Comparison of ENCODE assay signal across 8 cellular contexts in genomic region chr10:62047960-62048383, GRCh38.
A peak's percentile ranks its signal among the peaks of the same experiment; 100 is the strongest.
DNase-seq lines count a peak whose midpoint lies in the region; ATAC-seq and TF ChIP-seq lines count a peak whose summit lies in the region.

No MANE protein-coding gene starts in this region.

- H3K27me3 Mint-ChIP-seq in mesothelial cell of epicardium (ENCODE audit: low read depth): no peaks in the 10 kb centered on the region
- H3K27me3 Mint-ChIP-seq in type B pancreatic cell: no peaks in the 10 kb centered on the region

- peak; percentile 25 to 27 for ATAC-seq in activated CD4-positive, CD25-positive, alpha-beta regulatory T cell treated with anti-CD3 and anti-CD28 coated beads, Interleukin-2, amount 50 U/mL, for 24 hours
- ATAC-seq in GM18505 (IDR thresholded peaks at IDR 0.05; ENCODE audit: unreplicated experiment): no peak

- H3K36me3 Mint-ChIP-seq in mesothelial cell of epicardium: peaks cover 15% of the 10 kb centered on the region
- peaks cover 18% of the 10 kb centered on the region for H3K36me3 Mint-ChIP-seq in type B pancreatic cell

- H3K4me3 Mint-ChIP-seq in mesothelial cell of epicardium (peak overlapping the region; percentile 67), type B pancreatic cell (peak overlapping the region; percentile 77)

- in situ Hi-C loops in astrocyte of the spinal cord (cut with HindIII; ENCODE audit: low sequenced_read_pairs): no loop called here

- H3K9me3 Mint-ChIP-seq in mesothelial cell of epicardium (no peaks in the 10 kb centered on the region), type B pancreatic cell (no peaks in the 10 kb centered on the region)

- no peak for TF ChIP-seq CTCF in astrocyte of the spinal cord (IDR thresholded peaks at IDR 0.05; ENCODE audit: low read depth, low read length)
- TF ChIP-seq CTCF in mesothelial cell of epicardium (IDR thresholded peaks at IDR 0.05; ENCODE audit: unreplicated experiment): no peak
- TF ChIP-seq CTCF in type B pancreatic cell (conservative IDR thresholded peaks at IDR 0.05): no peak

- TF ChIP-seq POLR2A in GM18505 (IDR thresholded peaks at IDR 0.05; ENCODE audit: borderline replicate concordance, extremely low read depth, insufficient read depth, insufficient read length): no peak

- H3K4me1 Mint-ChIP-seq in mesothelial cell of epicardium (peaks cover 88% of the 10 kb centered on the region), type B pancreatic cell (ENCODE audit: unreplicated experiment) (peaks cover 68% of the 10 kb centered on the region)

- H3K27ac Mint-ChIP-seq in mesothelial cell of epicardium (peak overlapping the region; percentile 93), type B pancreatic cell (peak overlapping the region; percentile 88)

- no peak for DNase-seq in activated CD4-positive, CD25-positive, alpha-beta regulatory T cell treated with anti-CD3 and anti-CD28 coated beads, Interleukin-2, amount 50 U/mL, for 72 hours
- DNase-seq in astrocyte of the spinal cord (ENCODE audit: low read depth, low spot score) (peak; percentile 35), mesothelial cell of epicardium (ENCODE audit: low spot score in 2 of 2, unreplicated experiment in 2 of 2) (no peak), type B pancreatic cell (ENCODE audit: extremely low spot score, unreplicated experiment) (no peak), HPDE6-E6E7 (ENCODE audit: extremely low spot score) (no peak), DMS79 (lab: John Stamatoyannopoulos, UW) (no peak)

- no peak overlapping the region for H3K4me3 ChIP-seq in astrocyte of the spinal cord (ENCODE audit: low read depth, low read length)
